1 cellular context compared by ENCODE assay signal in genomic region chr2:226845717-226846116, GRCh38.
TF ChIP-seq lines count a peak whose summit lies in the region.

No MANE protein-coding gene starts in this region.

TF ChIP-seq in GM12878, 131 proteins besides CTCF, POLR2A, EP300 and RAD21 (continued from another document):
- TF ChIP-seq PKNOX1 (IDR thresholded peaks at IDR 0.05) = peak; percentile 64
- TF ChIP-seq WRNIP1 (IDR thresholded peaks at IDR 0.05; ENCODE audit: borderline replicate concordance, low read depth, low read length) = no peak
- 0 out of 4 replicates have a peak, but pooled peaks of 1 of the 2 experiments have one; percentile 14 for TF ChIP-seq IKZF2 (IDR thresholded peaks at IDR 0.05)
- TF ChIP-seq MTA2 (IDR thresholded peaks at IDR 0.05; ENCODE audit: low read depth) = peak; percentile 64
- TF ChIP-seq, protein P1, sequence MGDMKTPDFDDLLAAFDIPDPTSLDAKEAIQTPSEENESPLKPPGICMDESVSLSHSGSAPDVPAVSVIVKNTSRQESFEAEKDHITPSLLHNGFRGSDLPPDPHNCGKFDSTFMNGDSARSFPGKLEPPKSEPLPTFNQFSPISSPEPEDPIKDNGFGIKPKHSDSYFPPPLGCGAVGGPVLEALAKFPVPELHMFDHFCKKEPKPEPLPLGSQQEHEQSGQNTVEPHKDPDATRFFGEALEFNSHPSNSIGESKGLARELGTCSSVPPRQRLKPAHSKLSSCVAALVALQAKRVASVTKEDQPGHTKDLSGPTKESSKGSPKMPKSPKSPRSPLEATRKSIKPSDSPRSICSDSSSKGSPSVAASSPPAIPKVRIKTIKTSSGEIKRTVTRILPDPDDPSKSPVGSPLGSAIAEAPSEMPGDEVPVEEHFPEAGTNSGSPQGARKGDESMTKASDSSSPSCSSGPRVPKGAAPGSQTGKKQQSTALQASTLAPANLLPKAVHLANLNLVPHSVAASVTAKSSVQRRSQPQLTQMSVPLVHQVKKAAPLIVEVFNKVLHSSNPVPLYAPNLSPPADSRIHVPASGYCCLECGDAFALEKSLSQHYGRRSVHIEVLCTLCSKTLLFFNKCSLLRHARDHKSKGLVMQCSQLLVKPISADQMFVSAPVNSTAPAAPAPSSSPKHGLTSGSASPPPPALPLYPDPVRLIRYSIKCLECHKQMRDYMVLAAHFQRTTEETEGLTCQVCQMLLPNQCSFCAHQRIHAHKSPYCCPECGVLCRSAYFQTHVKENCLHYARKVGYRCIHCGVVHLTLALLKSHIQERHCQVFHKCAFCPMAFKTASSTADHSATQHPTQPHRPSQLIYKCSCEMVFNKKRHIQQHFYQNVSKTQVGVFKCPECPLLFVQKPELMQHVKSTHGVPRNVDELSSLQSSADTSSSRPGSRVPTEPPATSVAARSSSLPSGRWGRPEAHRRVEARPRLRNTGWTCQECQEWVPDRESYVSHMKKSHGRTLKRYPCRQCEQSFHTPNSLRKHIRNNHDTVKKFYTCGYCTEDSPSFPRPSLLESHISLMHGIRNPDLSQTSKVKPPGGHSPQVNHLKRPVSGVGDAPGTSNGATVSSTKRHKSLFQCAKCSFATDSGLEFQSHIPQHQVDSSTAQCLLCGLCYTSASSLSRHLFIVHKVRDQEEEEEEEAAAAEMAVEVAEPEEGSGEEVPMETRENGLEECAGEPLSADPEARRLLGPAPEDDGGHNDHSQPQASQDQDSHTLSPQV (IDR thresholded peaks at IDR 0.05) = no peak
